1 cellular context compared by ENCODE assay signal in the genomic region with DNA sequence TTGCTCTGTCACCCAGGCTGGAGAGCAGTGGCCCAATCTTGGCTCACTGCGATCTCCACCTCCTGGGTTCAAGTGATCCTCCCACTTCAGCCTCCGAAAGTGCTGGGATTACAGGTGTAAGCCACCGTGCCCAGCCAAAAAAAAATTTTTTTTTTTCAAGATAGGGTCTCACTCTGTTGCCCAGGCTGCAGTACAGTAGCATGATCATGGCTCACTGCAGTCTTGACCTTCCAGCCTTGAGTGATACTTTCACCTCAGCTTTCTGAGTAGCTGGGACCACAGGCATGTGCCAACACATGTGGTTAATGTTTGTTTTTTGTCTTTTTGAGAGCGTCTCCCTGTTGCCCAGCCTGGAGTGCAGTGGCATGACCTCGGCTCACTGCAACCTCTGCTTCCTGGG.
TF ChIP-seq lines count a peak whose summit lies in the region.

No MANE protein-coding gene starts in this region.

TF ChIP-seq in K562, 482 proteins besides CTCF, POLR2A, EP300 and RAD21:
- TF ChIP-seq MEF2A (IDR thresholded peaks at IDR 0.05; ENCODE audit: control insufficient read depth, low read depth, low read length) (no peak), ZNF121 (CRISPR knock-in tag; conservative IDR thresholded peaks at IDR 0.05) (peak; percentile 97)
